In genomic region chr2:88334418-88334817, GRCh38 we compare ENCODE assay signal across 28 cellular contexts.
"Had no signal": no experiment of that assay in that cellular context is flagged by ENCODE, and none has a peak within 500 bp of the region (broad histone marks: within the 10 kb centered on the region; RNA-seq: fewer than 3 reads in every experiment).

No MANE protein-coding gene starts in this region.

- ATAC-seq: effector memory CD8-positive, alpha-beta T cell; esophagus mucosa; foreskin keratinocyte; gastrocnemius medialis; gastroesophageal sphincter; heart left ventricle; heart right ventricle had no signal

- H3K4me1 ChIP-seq: colonic mucosa, esophagus muscularis mucosa, foreskin keratinocyte, gastrocnemius medialis, gastroesophageal sphincter, heart left ventricle, heart right ventricle had no signal

- H3K27ac ChIP-seq: colonic mucosa, coronary artery, dorsolateral prefrontal cortex, epithelial cell of prostate, esophagus muscularis mucosa, esophagus squamous epithelium, foreskin keratinocyte, gastrocnemius medialis, gastroesophageal sphincter, heart left ventricle, heart right ventricle had no signal

- H3K9me3 ChIP-seq: colonic mucosa, esophagus muscularis mucosa, esophagus squamous epithelium, gastrocnemius medialis, heart left ventricle, heart right ventricle had no signal

- H3K4me3 ChIP-seq: colonic mucosa, coronary artery, dorsolateral prefrontal cortex, esophagus muscularis mucosa, esophagus squamous epithelium, gastrocnemius medialis, gastroesophageal sphincter, heart left ventricle, heart right ventricle had no signal

- FAIRE-seq: colon, endometrium, endothelial cell of umbilical vein, frontal cortex had no signal

- H3K27me3 ChIP-seq: colonic mucosa, gastrocnemius medialis had no signal

- DNase-seq: colonic mucosa; cortex of kidney; dermis blood vessel endothelial cell; dorsolateral prefrontal cortex; effector CD4-positive, alpha-beta T cell; effector CD8-positive, alpha-beta T cell; effector memory CD4-positive, alpha-beta T cell; effector memory CD8-positive, alpha-beta T cell; endodermal cell; erythroblast; esophagus squamous epithelium; foreskin fibroblast; foreskin keratinocyte; foreskin melanocyte; gastrocnemius medialis; glutamatergic neuron; head of caudate nucleus; heart left ventricle; heart right ventricle had no signal

- H3K36me3 ChIP-seq: colonic mucosa, esophagus muscularis mucosa, esophagus squamous epithelium, gastrocnemius medialis, gastroesophageal sphincter, heart left ventricle, heart right ventricle had no signal
